ENCODE assay signal across 12 cellular contexts in the genomic region with DNA sequence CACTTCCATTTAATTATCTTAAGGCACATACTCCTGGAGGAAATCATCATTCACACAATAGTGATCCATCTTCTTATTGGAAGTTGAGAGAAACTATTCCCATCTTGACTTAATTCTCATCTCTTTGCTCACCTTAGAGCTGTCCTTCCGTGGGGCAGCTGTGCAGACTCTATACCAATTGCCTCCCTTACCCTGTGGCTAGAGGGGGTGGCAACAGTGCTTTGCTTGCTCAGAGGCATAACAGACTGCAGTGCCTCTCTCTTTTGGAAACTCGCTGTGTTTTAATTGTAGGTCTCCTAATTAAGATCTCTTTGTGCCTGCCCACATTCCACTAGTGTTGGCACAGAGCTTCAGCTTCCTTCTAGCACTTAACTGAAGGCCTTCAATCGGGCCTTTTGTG. TPM values are rescaled to one million over a fixed set of nuclear protein-coding genes. Genes with fewer than 3 reads are reported as not detected.
DNase-seq lines count a peak whose midpoint lies in the region; ATAC-seq, FAIRE-seq and TF ChIP-seq lines count a peak whose summit lies in the region.
"Had no signal": no experiment of that assay in that cellular context is flagged by ENCODE, and none has a peak within 500 bp of the region (broad histone marks: within the 10 kb centered on the region; RNA-seq: fewer than 3 reads in every experiment).

No MANE protein-coding gene starts in this region.

- TF ChIP-seq POLR2A in IMR-90 (IDR thresholded peaks at IDR 0.05; ENCODE audit: low read depth, low read length): no peak
- TF ChIP-seq POLR2A in GM12878 (IDR thresholded peaks at IDR 0.05; ENCODE audit: low read depth, low read length): no peak

- H3K27me3 Mint-ChIP-seq in activated CD4-positive, alpha-beta T cell treated with anti-CD3 and anti-CD28 coated beads for 36 hours: no peaks in the 10 kb centered on the region

- no peak overlapping the region; the same call in 1 of the 2 replicates for H3K23ac ChIP-seq in IMR-90 (ENCODE audit: low read depth, low read length)

- peaks cover 5% of the 10 kb centered on the region; the same call in 1 of the 2 replicates for H3K9me1 ChIP-seq in IMR-90 (ENCODE audit: insufficient read depth, low read length)

- SMC1A ChIA-PET in GM12878 (lab: Charles Lee; ENCODE audit: uncharacterized antibody, unreplicated experiment): interaction anchor here (0.8 to 1.2 kb wide), 2 partner anchors 29 to 39 kb away, joined by 3 read pairs; no protein-coding TSS in a partner anchor

- H3K4me1 ChIP-seq in IMR-90 (ENCODE audit: control insufficient read depth, insufficient read depth, low read length) (peaks cover 8% of the 10 kb centered on the region), GM12878 (ENCODE audit: control insufficient read depth, insufficient read depth, low read length) (peaks cover 33% of the 10 kb centered on the region)

- H3K27me3 ChIP-seq in IMR-90 (ENCODE audit: control insufficient read depth, insufficient read depth, low read length) (no peaks in the 10 kb centered on the region), GM12878 (replicated peaks in 1 of 2; ENCODE audit: control insufficient read depth in 2 of 2, insufficient read depth in 2 of 2, low read length in 1 of 2) (no peaks in the 10 kb centered on the region), neural cell (ENCODE audit: insufficient read depth, low read depth, low read length) (no peaks in the 10 kb centered on the region)
- H3K27me3 ChIP-seq: spleen had no signal

- H2BK15ac ChIP-seq in IMR-90 (ENCODE audit: low read depth, low read length): no peak overlapping the region

- peak overlapping the region; percentile 5 for H3K27ac Mint-ChIP-seq in activated CD4-positive, alpha-beta T cell treated with anti-CD3 and anti-CD28 coated beads for 36 hours

- no peak for TF ChIP-seq EP300 in GM12878 (IDR thresholded peaks at IDR 0.05; ENCODE audit: borderline replicate concordance in 1 of 2, control insufficient read depth in 1 of 2, low read depth in 2 of 2, low read length in 2 of 2)
- no peak for TF ChIP-seq EP300 in neural cell (conservative IDR thresholded peaks at IDR 0.05; ENCODE audit: poor library complexity, severe bottlenecking)

- H3K27ac ChIP-seq in IMR-90 (ENCODE audit: insufficient read depth, low read length) (no peak overlapping the region), GM12878 (ENCODE audit: control insufficient read depth, insufficient read depth) (peak overlapping the region; percentile 84), neural cell (ENCODE audit: low read length) (no peak overlapping the region)

- WGBS in IMR-90 (ENCODE audit: extremely low coverage in 2 of 2, insufficient read length in 1 of 2), 2 experiments: no CpG with 5 or more reads among the region's 3 CpGs
- 0% methylated on average over 3 of the region's 3 CpGs for WGBS in GM12878 (ENCODE audit: insufficient coverage, insufficient replicate concordance, low lambda C conversion rate, missing lambda C conversion rate)

- no peak overlapping the region for H3K4ac ChIP-seq in IMR-90 (ENCODE audit: low read depth, low read length)

- H3K79me1 ChIP-seq in IMR-90 (ENCODE audit: low read depth in 1 of 2, low read length in 2 of 2): peaks cover 5 to 81% of the 10 kb centered on the region in 2 experiments; a peak in 3 of 4 replicates

- no peak overlapping the region for H2BK120ac ChIP-seq in IMR-90 (ENCODE audit: low read depth, low read length)

- H3K4me3 Mint-ChIP-seq in activated CD4-positive, alpha-beta T cell treated with anti-CD3 and anti-CD28 coated beads for 36 hours: peak overlapping the region; percentile 27

- H3K79me2 ChIP-seq in GM12878 (ENCODE audit: control insufficient read depth, insufficient read depth, low read length): peaks cover 99% of the 10 kb centered on the region
- H3K79me2 ChIP-seq in neural cell (replicated peaks; ENCODE audit: insufficient read depth, low read length): peaks cover 98% of the 10 kb centered on the region

- H3K4me2 ChIP-seq in IMR-90 (ENCODE audit: low read depth, low read length) (peak overlapping the region; percentile 12), GM12878 (ENCODE audit: control insufficient read depth, insufficient read depth) (peak overlapping the region; percentile 93), neural cell (ENCODE audit: low read length) (no peak overlapping the region)

- H2AFZ ChIP-seq in IMR-90 (replicated peaks; ENCODE audit: low read length, poor library complexity) (no peak overlapping the region), GM12878 (ENCODE audit: control insufficient read depth, low read depth, low read length) (no peak overlapping the region), neural cell (ENCODE audit: low read depth, low read length) (no peak overlapping the region)

- H4K20me1 ChIP-seq in IMR-90 (ENCODE audit: insufficient read depth, low read length) (peaks cover 91% of the 10 kb centered on the region), GM12878 (ENCODE audit: control insufficient read depth, insufficient read depth) (no peaks in the 10 kb centered on the region; the same call in 1 of the 2 replicates), neural cell (ENCODE audit: insufficient read depth) (peaks cover 64% of the 10 kb centered on the region)

- in situ Hi-C loops in IMR-90 (cut with MboI; ENCODE audit: low sequenced_read_pairs) (no loop called here), GM12878 (cut with MboI) (no loop called here)

- H2BK5ac ChIP-seq in IMR-90 (ENCODE audit: low read depth, low read length, poor library complexity, severe bottlenecking): no peak overlapping the region

- no peak for FAIRE-seq in GM12878 (lab: Jason Lieb, UNC)
- FAIRE-seq: A204.1, kidney had no signal

- RAD21 ChIA-PET in GM12878 (lab: Charles Lee; ENCODE audit: unreplicated experiment): interaction anchor here (1.0 kb wide), 2 partner anchors 40 to 227 kb away, joined by 3 read pairs; no protein-coding TSS in a partner anchor

- no peaks in the 10 kb centered on the region for H3K9me3 Mint-ChIP-seq in activated CD4-positive, alpha-beta T cell treated with anti-CD3 and anti-CD28 coated beads for 36 hours (ENCODE audit: low read depth)

- no peak overlapping the region for H2AK5ac ChIP-seq in IMR-90 (ENCODE audit: low read depth, low read length)

- POLR2A ChIA-PET in activated CD4-positive, alpha-beta T cell treated with anti-CD3 and anti-CD28 coated beads for 36 hours (lab: Charles Lee): no interaction called here
- POLR2A ChIA-PET in IMR-90 (lab: Charles Lee; ENCODE audit: unreplicated experiment): no interaction called here
- POLR2A ChIA-PET in GM12878 (lab: Charles Lee): interaction anchor here (1.0 to 1.4 kb wide), 2 partner anchors 16 to 77 kb away, joined by 3 to 4 read pairs; no protein-coding TSS in a partner anchor

- H2BK20ac ChIP-seq in IMR-90 (ENCODE audit: low read depth, low read length): no peak overlapping the region

- dilution Hi-C loops in IMR-90 (cut with HindIII; ENCODE audit: low sequenced_read_pairs, unreplicated experiment): no loop called here

- ATAC-seq in activated CD4-positive, alpha-beta T cell treated with anti-CD3 and anti-CD28 coated beads for 36 hours: no peak
- no peak for ATAC-seq in IMR-90 (ENCODE audit: low read depth)
- ATAC-seq in GM12878: peak; percentile 46
- ATAC-seq in GM21529 (IDR thresholded peaks at IDR 0.05; ENCODE audit: unreplicated experiment): no peak

- H3K9ac ChIP-seq in IMR-90 (ENCODE audit: low read depth, low read length) (no peak overlapping the region; the same call in 1 of the 2 replicates), GM12878 (ENCODE audit: control insufficient read depth, insufficient read depth, low read length) (peak overlapping the region; percentile 33), neural cell (ENCODE audit: low read length) (no peak overlapping the region)

- no peak for TF ChIP-seq CTCF in IMR-90 (conservative IDR thresholded peaks at IDR 0.05; ENCODE audit: low read depth, low read length)
- no peak for TF ChIP-seq CTCF in GM12878 (IDR thresholded peaks at IDR 0.05 in 2 of 3, conservative IDR thresholded peaks at IDR 0.05 in 1 of 3; ENCODE audit: control insufficient read depth in 2 of 3, extremely low read depth in 1 of 3, insufficient read depth in 1 of 3, low read depth in 3 of 3, low read length in 3 of 3)
- no peak for TF ChIP-seq CTCF in neural cell (IDR thresholded peaks at IDR 0.05; ENCODE audit: poor library complexity, severe bottlenecking)

- H3F3A ChIP-seq in neural cell (ENCODE audit: insufficient read depth, low read length, poor library complexity, severe bottlenecking): peaks cover 9% of the 10 kb centered on the region

- H2AK9ac ChIP-seq in IMR-90 (replicated peaks; ENCODE audit: low read depth, low read length, poor library complexity): no peak overlapping the region

- H3K56ac ChIP-seq in IMR-90 (ENCODE audit: extremely low read depth, insufficient read depth, low read length): no peak overlapping the region

- H3K9me3 ChIP-seq in IMR-90 (ENCODE audit: control insufficient read depth, insufficient read depth, low read length): no peaks in the 10 kb centered on the region
- no peaks in the 10 kb centered on the region for H3K9me3 ChIP-seq in GM12878 (replicated peaks; ENCODE audit: control insufficient read depth, insufficient read depth, low read length)
- H3K9me3 ChIP-seq in neural cell (ENCODE audit: low read length): no peaks in the 10 kb centered on the region
- H3K9me3 ChIP-seq: spleen had no signal

- H3K4me1 Mint-ChIP-seq in activated CD4-positive, alpha-beta T cell treated with anti-CD3 and anti-CD28 coated beads for 36 hours: peaks cover 80% of the 10 kb centered on the region

- H3K36me3 ChIP-seq in IMR-90 (ENCODE audit: control insufficient read depth, insufficient read depth, low read length) (0 out of 2 replicates have a peak, but pooled peaks cover 2% of the 10 kb centered on the region), GM12878 (ENCODE audit: control insufficient read depth in 2 of 2, insufficient read depth in 2 of 2, low read length in 1 of 2) (peaks cover 0 to 3% of the 10 kb centered on the region in 2 experiments; a peak in 1 of 4 replicates), neural cell (ENCODE audit: insufficient read depth, low read length) (no peaks in the 10 kb centered on the region)

- no peak overlapping the region for H4K5ac ChIP-seq in IMR-90 (ENCODE audit: low read depth, low read length)

- H3K18ac ChIP-seq in IMR-90 (ENCODE audit: low read depth, low read length): no peak overlapping the region

- TF ChIP-seq RAD21 in IMR-90 (IDR thresholded peaks at IDR 0.05; ENCODE audit: low read length) (no peak), GM12878 (IDR thresholded peaks at IDR 0.05; ENCODE audit: insufficient read depth, low read depth, low read length) (no peak), neural cell (conservative IDR thresholded peaks at IDR 0.05) (no peak)

- no peak overlapping the region for H3K14ac ChIP-seq in IMR-90 (replicated peaks; ENCODE audit: low read depth, low read length)

- H4K91ac ChIP-seq in IMR-90 (ENCODE audit: insufficient read depth, low read depth, low read length): no peak overlapping the region

- BruUV-seq in IMR-90 (replicated peaks; lab: Mats Ljungman, UMichigan) (no TSS peak), GM12878 (replicated peaks; lab: Mats Ljungman, UMichigan) (no TSS peak)

- peaks cover 37% of the 10 kb centered on the region for H3K36me3 Mint-ChIP-seq in activated CD4-positive, alpha-beta T cell treated with anti-CD3 and anti-CD28 coated beads for 36 hours (ENCODE audit: low read depth)

- intact Hi-C loops in activated CD4-positive, alpha-beta T cell treated with anti-CD3 and anti-CD28 coated beads for 36 hours (cut with DNase I, micrococcal nuclease): loop anchor here (5.0 to 10.0 kb wide), 4 partner anchors 134 to 1414 kb away; no protein-coding TSS in a partner anchor
- intact Hi-C loops in IMR-90 (cut with micrococcal nuclease): no loop called here
- intact Hi-C loops in GM12878 (cut with micrococcal nuclease; ENCODE audit: unreplicated experiment): no loop called here

- H4K8ac ChIP-seq in IMR-90 (ENCODE audit: low read depth in 2 of 2, low read length in 2 of 2): no peak overlapping the region

- DNase-seq in activated CD4-positive, alpha-beta T cell treated with anti-CD3 and anti-CD28 coated beads for 36 hours: peak; percentile 27
- no peak for DNase-seq in activated CD4-positive, alpha-beta T cell treated with anti-CD3 and anti-CD28 coated beads, Interleukin-2, amount 50 U/mL, for 1 hour
- DNase-seq in IMR-90 (no peak), GM12878 (ENCODE audit: low read depth, low spot score) (no peak), NCI-H187 treated with DMSO at 0.1 percent for 48 hours (lab: John Stamatoyannopoulos, UW) (no peak), NCI-H82 (lab: John Stamatoyannopoulos, UW) (no peak)
- DNase-seq: kidney, NCI-H187, spleen had no signal

- H3K4me3 ChIP-seq in IMR-90 (ENCODE audit: insufficient read depth, low read depth, low read length) (no peak overlapping the region), GM12878 (peak overlapping the region; percentile 94), neural cell (ENCODE audit: low read length) (peak overlapping the region; percentile 46)

- CTCF ChIA-PET in activated CD4-positive, alpha-beta T cell treated with anti-CD3 and anti-CD28 coated beads for 36 hours (lab: Charles Lee): interaction anchor here (0.6 to 1.1 kb wide), 3 partner anchors 19 to 494 kb away, joined by 3 read pairs; no protein-coding TSS in a partner anchor
- CTCF ChIA-PET in IMR-90 (lab: Yijun Ruan, JAX): interaction anchor here (0.9 kb wide), 1 partner anchor 15 kb away, joined by 3 read pairs; no protein-coding TSS in a partner anchor
- CTCF ChIA-PET in GM12878 (lab: Yijun Ruan, JAX): interaction anchor here (1.2 to 2.5 kb wide), 4 partner anchors 10 to 48 kb away, joined by 3 to 9 read pairs (median 6); no protein-coding TSS in a partner anchor

- no peaks in the 10 kb centered on the region for H3K9me2 ChIP-seq in neural cell (ENCODE audit: insufficient read depth, low read length)

RNA-seq across cellular contexts. Expression of gene KMT2A, which starts 5.5 kb away (rescaled TPM):
- 10 to 100 TPM; 64.1 to 67.1 TPM for total RNA-seq in activated CD4-positive, alpha-beta T cell treated with anti-CD3 and anti-CD28 coated beads for 36 hours
- total RNA-seq in IMR-90 (2012; rRNA removed) (19.7 and 21.1 TPM in 2 replicates), GM12878 (2014; rRNA removed) (24.9 and 25.2 TPM in 2 replicates), GM12878 (2014; rRNA removed; fragmentation: Illumina TruSeq; extraction: Trizol) (28.1 and 30.4 TPM in 2 replicates), GM12878 (2021) (52.6 and 56.9 TPM in 2 replicates)
- polyA plus RNA-seq in IMR-90 (2012; rRNA removed) (15.0 and 18.2 TPM in 2 replicates), GM12878 (2011; rRNA removed) (25.7 and 27.1 TPM in 2 replicates), GM12878 (2014; fragmentation: Illumina TruSeq; extraction: Trizol) (38.6 and 39.0 TPM in 2 replicates), GM12878 (2014; fragmentation: Nextera tagmentation; extraction: Ambion mirVana) (1 to 10 TPM; 6.1 to 7.4 TPM), GM12878 (2014; rRNA removed) (25.4 and 28.9 TPM in 2 replicates), GM12878 (2016; fragmentation: Nextera tagmentation; extraction: Ambion mirVana) (10 to 100 TPM; 11.2 to 12.7 TPM), neural cell (16.7 and 24.2 TPM in 2 replicates)
- 6.1 and 6.3 TPM in 2 replicates for polyA plus RNA-seq in IMR-90 (2012; cell fraction: cytosol; rRNA removed)
- polyA plus RNA-seq in IMR-90 (2012; cell fraction: nucleus; rRNA removed; ENCODE audit: low replicate concordance): 26.7 and 54.4 TPM in 2 replicates
- 276 and 281 TPM in 2 replicates for total RNA-seq in GM12878 (2013; cell fraction: nucleolus; rRNA removed)
- polyA plus RNA-seq in GM12878 (2011; ENCODE audit: low read depth): 21.9 TPM
- 27.8 and 30.6 TPM in 2 replicates for polyA plus RNA-seq in GM12878 (2011; cell fraction: cytosol; rRNA removed)
- polyA plus RNA-seq in GM12878 (2011; cell fraction: nucleus; rRNA removed): 106 and 129 TPM in 2 replicates
- 24.1 and 29.5 TPM in 2 replicates for polyA plus RNA-seq in GM12878 (2012)
- polyA minus RNA-seq in GM12878 (2011; rRNA and poly(A)+ RNA removed): 83.9 and 95.8 TPM in 2 replicates
- 25.9 and 28.2 TPM in 2 replicates for polyA minus RNA-seq in GM12878 (2011; cell fraction: cytosol; rRNA and poly(A)+ RNA removed)
- polyA minus RNA-seq in GM12878 (2011; cell fraction: nucleus; rRNA and poly(A)+ RNA removed): 103 and 145 TPM in 2 replicates
- polyA minus RNA-seq in neural cell: 93.2 and 135 TPM in 2 replicates

RNA-seq across cellular contexts. Expression of gene ATP5MG, which starts 40.4 kb away (rescaled TPM):
- 100 to 1,000 TPM; 136 to 229 TPM for total RNA-seq in activated CD4-positive, alpha-beta T cell treated with anti-CD3 and anti-CD28 coated beads for 36 hours
- total RNA-seq in IMR-90 (2012; rRNA removed) (71.1 and 219 TPM in 2 replicates), GM12878 (2014; rRNA removed) (211 and 295 TPM in 2 replicates), GM12878 (2014; rRNA removed; fragmentation: Illumina TruSeq; extraction: Trizol) (317 and 321 TPM in 2 replicates), GM12878 (2021) (316 and 333 TPM in 2 replicates)
- polyA plus RNA-seq in IMR-90 (2012; rRNA removed) (144 and 149 TPM in 2 replicates), GM12878 (2011; rRNA removed) (735 and 1,009 TPM in 2 replicates), GM12878 (2014; fragmentation: Illumina TruSeq; extraction: Trizol) (287 and 299 TPM in 2 replicates), GM12878 (2014; fragmentation: Nextera tagmentation; extraction: Ambion mirVana) (1,000 to 10,000 TPM; 2,154 to 2,276 TPM), GM12878 (2014; rRNA removed) (531 and 577 TPM in 2 replicates), GM12878 (2016; fragmentation: Nextera tagmentation; extraction: Ambion mirVana) (1,000 to 10,000 TPM; 1,057 to 1,150 TPM), neural cell (107 and 153 TPM in 2 replicates)
- polyA plus RNA-seq in IMR-90 (2012; cell fraction: cytosol; rRNA removed): 87.3 and 230 TPM in 2 replicates
- polyA plus RNA-seq in IMR-90 (2012; cell fraction: nucleus; rRNA removed; ENCODE audit: low replicate concordance): 19.7 and 67.4 TPM in 2 replicates
- 24.1 and 29.2 TPM in 2 replicates for total RNA-seq in GM12878 (2013; cell fraction: nucleolus; rRNA removed)
- 4,287 TPM for polyA plus RNA-seq in GM12878 (2011; ENCODE audit: low read depth)
- 470 and 534 TPM in 2 replicates for polyA plus RNA-seq in GM12878 (2011; cell fraction: cytosol; rRNA removed)
- 201 and 214 TPM in 2 replicates for polyA plus RNA-seq in GM12878 (2011; cell fraction: nucleus; rRNA removed)
- 410 and 516 TPM in 2 replicates for polyA plus RNA-seq in GM12878 (2012)
- 71.3 and 77.4 TPM in 2 replicates for polyA minus RNA-seq in GM12878 (2011; rRNA and poly(A)+ RNA removed)
- 45.6 and 63.6 TPM in 2 replicates for polyA minus RNA-seq in GM12878 (2011; cell fraction: cytosol; rRNA and poly(A)+ RNA removed)
- 12.3 and 22.5 TPM in 2 replicates for polyA minus RNA-seq in GM12878 (2011; cell fraction: nucleus; rRNA and poly(A)+ RNA removed)
- 39.4 and 44.3 TPM in 2 replicates for polyA minus RNA-seq in neural cell

Comparison
In these comparisons a context has a peak if more than half of its experiments do, and no peak if none do; other contexts are left out.
1. intact Hi-C loops: an anchor here in activated CD4-positive, alpha-beta T cell treated with anti-CD3 and anti-CD28 coated beads for 36 hours (5.0 to 10.0 kb wide); none called in IMR-90 and GM12878.